In the genomic region with DNA sequence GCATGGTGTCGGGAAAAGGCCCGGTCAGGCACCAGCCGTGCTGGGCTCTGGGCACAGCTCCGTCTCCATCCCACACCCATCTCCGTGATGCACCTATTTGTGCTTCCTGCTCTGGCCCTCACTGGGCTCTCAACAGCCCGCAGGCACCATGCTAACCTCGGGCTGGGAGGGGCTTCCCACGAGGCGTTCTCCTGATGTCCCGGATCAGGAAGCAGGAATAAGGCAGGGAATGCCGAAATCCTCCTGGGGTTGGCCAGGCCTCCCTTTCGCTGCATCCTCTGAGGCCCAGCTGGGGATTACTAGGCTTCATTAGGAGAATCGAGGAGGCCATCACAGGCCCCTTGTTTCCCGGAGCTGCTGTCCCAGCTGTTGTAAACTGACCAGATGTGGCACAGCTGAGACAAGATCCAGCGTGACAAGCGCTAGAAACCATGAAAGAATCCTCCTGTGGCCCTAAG, we compare ENCODE assay signal across 12 cellular contexts.
DNase-seq lines count a peak whose midpoint lies in the region; ATAC-seq, FAIRE-seq and TF ChIP-seq lines count a peak whose summit lies in the region.
"Had no signal": no experiment of that assay in that cellular context is flagged by ENCODE, and none has a peak within 500 bp of the region (broad histone marks: within the 10 kb centered on the region; RNA-seq: fewer than 3 reads in every experiment).

No MANE protein-coding gene starts in this region.

- H3K9me3 ChIP-seq in kidney (ENCODE audit: control insufficient read depth in 1 of 2, low read length in 2 of 2) (no peaks in the 10 kb centered on the region), spleen (no peaks in the 10 kb centered on the region)
- H3K9me3 ChIP-seq: HAP-1 had no signal

- peaks cover 33% of the 10 kb centered on the region for H3K4me1 Mint-ChIP-seq in GM23338
- H3K4me1 Mint-ChIP-seq in activated CD8-positive, alpha-beta T cell treated with anti-CD3 and anti-CD28 coated beads, Interleukin-2, amount 10 ng/mL, durations not matched to agents 7 days and 5 days (ENCODE audit: low read depth), result peaks cover 49% of the 10 kb centered on the region

- CTCF ChIA-PET in activated CD8-positive, alpha-beta T cell treated with anti-CD3 and anti-CD28 coated beads, Interleukin-2, amount 10 ng/mL, durations not matched to agents 7 days and 5 days (lab: Charles Lee), result interaction anchor here (1.0 to 5.6 kb wide), 8 partner anchors 12 to 77 kb away, joined by 3 to 31 read pairs (median 8); no protein-coding TSS in a partner anchor

- no peak overlapping the region for H3K9ac ChIP-seq in kidney (ENCODE audit: low read length in 2 of 2)

- H4K20me1 ChIP-seq in GM23338 (replicated peaks; ENCODE audit: insufficient read depth), result no peaks in the 10 kb centered on the region; the same call in 1 of the 2 replicates

- DNase-seq in GM23338 (ENCODE audit: low spot score), result peak; percentile 29
- no peak for DNase-seq in activated CD8-positive, alpha-beta T cell treated with anti-CD3 and anti-CD28 coated beads, Interleukin-2, amount 10 ng/mL, durations not matched to agents 7 days and 5 days
- peak; percentile 75 for DNase-seq in kidney
- DNase-seq in spleen, result peak; percentile 71
- DNase-seq in amniotic stem cell (lab: John Stamatoyannopoulos, UW), result no peak
- DNase-seq in mucosa of gallbladder (ENCODE audit: low spot score), result no peak
- no peak for DNase-seq in central memory CD4-positive, alpha-beta T cell
- no peak for DNase-seq in NOMO-1 (lab: John Stamatoyannopoulos, UW; ENCODE audit: unreplicated experiment in 2 of 2)
- DNase-seq: cortex of kidney, NCI-H1092 treated with DMSO at 0.1 percent for 48 hours had no signal

- 78 to 87% (median 84%) methylated on average over 13 to 16 of the region's 16 CpGs for WGBS in spleen, 5 donors

- H3K9me3 Mint-ChIP-seq in GM23338, result no peaks in the 10 kb centered on the region
- H3K9me3 Mint-ChIP-seq in activated CD8-positive, alpha-beta T cell treated with anti-CD3 and anti-CD28 coated beads, Interleukin-2, amount 10 ng/mL, durations not matched to agents 7 days and 5 days (ENCODE audit: insufficient read depth), result no peaks in the 10 kb centered on the region
- H3K9me3 Mint-ChIP-seq: T-helper 2 cell treated with Interferon-gamma antibody and Interleukin-4, amounts not matched to agents 5 μg/mL and 100 μg/mL, for 36 hours had no signal

- H3K27me3 ChIP-seq in GM23338 (ENCODE audit: insufficient read depth) (no peaks in the 10 kb centered on the region), spleen (replicated peaks in 1 of 7) (no peaks in the 10 kb centered on the region)

- POLR2A ChIA-PET in activated CD8-positive, alpha-beta T cell treated with anti-CD3 and anti-CD28 coated beads, Interleukin-2, amount 10 ng/mL, durations not matched to agents 7 days and 5 days (lab: Charles Lee), result interaction anchor here (0.6 to 2.2 kb wide), 2 partner anchors 17 to 24 kb away, joined by 3 to 7 read pairs; no protein-coding TSS in a partner anchor

- no peaks in the 10 kb centered on the region for H3K9me2 ChIP-seq in GM23338 (ENCODE audit: insufficient read depth)

- peak overlapping the region; percentile 55; the same call in 1 of the 2 replicates for H3K27ac ChIP-seq in GM23338 (ENCODE audit: low read depth)
- H3K27ac ChIP-seq in kidney (ENCODE audit: low read depth in 2 of 2, low read length in 2 of 2), result no peak overlapping the region
- H3K27ac ChIP-seq in spleen, result peak overlapping the region; percentile 28 to 89 (median 64)

- H3K36me3 Mint-ChIP-seq in GM23338 (ENCODE audit: low read depth), result no peaks in the 10 kb centered on the region; the same call in 2 of the 3 replicates
- H3K36me3 Mint-ChIP-seq in activated CD8-positive, alpha-beta T cell treated with anti-CD3 and anti-CD28 coated beads, Interleukin-2, amount 10 ng/mL, durations not matched to agents 7 days and 5 days (ENCODE audit: low read depth), result peaks cover 14% of the 10 kb centered on the region

- TF ChIP-seq CTCF in GM23338 (conservative IDR thresholded peaks at IDR 0.05; ENCODE audit: low read depth in 2 of 2) (no peak), kidney (IDR thresholded peaks at IDR 0.05; ENCODE audit: borderline replicate concordance, extremely low read depth, insufficient read depth) (no peak), spleen (IDR thresholded peaks at IDR 0.05 in 8 of 11, conservative IDR thresholded peaks at IDR 0.05 in 3 of 11) (no peak)

- H3K4me3 ChIP-seq in GM23338 (no peak overlapping the region), kidney (ENCODE audit: low read length in 2 of 2) (no peak overlapping the region), spleen (peak overlapping the region in 1 of 8 donors; percentile 27)
- H3K4me3 ChIP-seq: HAP-1 had no signal

- no peak overlapping the region for H3K4me3 Mint-ChIP-seq in GM23338
- no peak overlapping the region for H3K4me3 Mint-ChIP-seq in activated CD8-positive, alpha-beta T cell treated with anti-CD3 and anti-CD28 coated beads, Interleukin-2, amount 10 ng/mL, durations not matched to agents 7 days and 5 days
- H3K4me3 Mint-ChIP-seq: T-helper 2 cell treated with Interferon-gamma antibody and Interleukin-4, amounts not matched to agents 5 μg/mL and 100 μg/mL, for 36 hours had no signal

- peaks cover 9% of the 10 kb centered on the region for H3K27me3 Mint-ChIP-seq in GM23338 (ENCODE audit: insufficient read depth, low read depth, poor library complexity)
- H3K27me3 Mint-ChIP-seq in activated CD8-positive, alpha-beta T cell treated with anti-CD3 and anti-CD28 coated beads, Interleukin-2, amount 10 ng/mL, durations not matched to agents 7 days and 5 days (ENCODE audit: low read depth), result no peaks in the 10 kb centered on the region

- intact Hi-C loops in kidney (cut with DNase I), result no loop called here
- intact Hi-C loops in spleen (cut with DNase I; ENCODE audit: low total_unique reads), result no loop called here

- no peaks in the 10 kb centered on the region for H3F3A ChIP-seq in GM23338 (replicated peaks; ENCODE audit: low read depth)

- no peak for TF ChIP-seq POLR2A in spleen (IDR thresholded peaks at IDR 0.05)

- H3K27ac Mint-ChIP-seq in GM23338, result no peak overlapping the region
- H3K27ac Mint-ChIP-seq in activated CD8-positive, alpha-beta T cell treated with anti-CD3 and anti-CD28 coated beads, Interleukin-2, amount 10 ng/mL, durations not matched to agents 7 days and 5 days, result peak overlapping the region; percentile 15

- H3K36me3 ChIP-seq in GM23338 (ENCODE audit: insufficient read depth) (no peaks in the 10 kb centered on the region), kidney (ENCODE audit: control insufficient read depth in 1 of 2, insufficient read depth in 2 of 2, low read length in 2 of 2) (no peaks in the 10 kb centered on the region), spleen (peaks cover 0 to 97% (median 8%) of the 10 kb centered on the region in 6 donors)
- H3K36me3 ChIP-seq: HAP-1 had no signal

- FAIRE-seq in kidney (lab: Jason Lieb, UNC), result no peak

- H3K4me1 ChIP-seq in GM23338 (ENCODE audit: insufficient read depth), result 0 out of 2 replicates have a peak, but pooled peaks cover 7% of the 10 kb centered on the region
- peaks cover 20 to 49% of the 10 kb centered on the region in 2 donors for H3K4me1 ChIP-seq in kidney (ENCODE audit: control insufficient read depth in 1 of 2, insufficient read depth in 1 of 2, low read depth in 1 of 2, low read length in 2 of 2)
- H3K4me1 ChIP-seq in spleen, result peaks cover 64 to 100% (median 99%) of the 10 kb centered on the region in 6 donors

- peak; percentile 14 for ATAC-seq in GM23338
- ATAC-seq in activated CD8-positive, alpha-beta T cell treated with anti-CD3 and anti-CD28 coated beads, Interleukin-2, amount 10 ng/mL, durations not matched to agents 7 days and 5 days, result no peak

- no peak overlapping the region for H2AFZ ChIP-seq in GM23338

- no peaks in the 10 kb centered on the region for H3K79me2 ChIP-seq in GM23338 (replicated peaks; ENCODE audit: insufficient read depth)

- no peak overlapping the region for H3K4me2 ChIP-seq in GM23338

TF ChIP-seq in GM23338, 12 proteins besides CTCF, POLR2A, EP300 and RAD21:
- TF ChIP-seq EZH2 (IDR thresholded peaks at IDR 0.05; ENCODE audit: low read depth, unreplicated experiment), result no peak
- TF ChIP-seq, protein P1, sequence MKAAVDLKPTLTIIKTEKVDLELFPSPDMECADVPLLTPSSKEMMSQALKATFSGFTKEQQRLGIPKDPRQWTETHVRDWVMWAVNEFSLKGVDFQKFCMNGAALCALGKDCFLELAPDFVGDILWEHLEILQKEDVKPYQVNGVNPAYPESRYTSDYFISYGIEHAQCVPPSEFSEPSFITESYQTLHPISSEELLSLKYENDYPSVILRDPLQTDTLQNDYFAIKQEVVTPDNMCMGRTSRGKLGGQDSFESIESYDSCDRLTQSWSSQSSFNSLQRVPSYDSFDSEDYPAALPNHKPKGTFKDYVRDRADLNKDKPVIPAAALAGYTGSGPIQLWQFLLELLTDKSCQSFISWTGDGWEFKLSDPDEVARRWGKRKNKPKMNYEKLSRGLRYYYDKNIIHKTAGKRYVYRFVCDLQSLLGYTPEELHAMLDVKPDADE (IDR thresholded peaks at IDR 0.05), result no peak
- TF ChIP-seq EZH2phosphoT487 (IDR thresholded peaks at IDR 0.05; ENCODE audit: unreplicated experiment), result no peak

Comparison
In these comparisons a context has a peak if more than half of its experiments do, and no peak if none do; other contexts are left out.
1. DNase-seq: peak in GM23338 (single experiment), kidney (single experiment) and spleen (single experiment); none in activated CD8-positive, alpha-beta T cell treated with anti-CD3 and anti-CD28 coated beads, Interleukin-2, amount 10 ng/mL, durations not matched to agents 7 days and 5 days (single experiment), amniotic stem cell (single experiment), mucosa of gallbladder (single experiment), central memory CD4-positive, alpha-beta T cell (single experiment) and NOMO-1 (0 of 2).
2. H3K27ac ChIP-seq: peak in GM23338 (single experiment) and spleen (8 of 8); none in kidney (0 of 2).